Comparison of ENCODE assay signal across 1 cellular context in the genomic region with DNA sequence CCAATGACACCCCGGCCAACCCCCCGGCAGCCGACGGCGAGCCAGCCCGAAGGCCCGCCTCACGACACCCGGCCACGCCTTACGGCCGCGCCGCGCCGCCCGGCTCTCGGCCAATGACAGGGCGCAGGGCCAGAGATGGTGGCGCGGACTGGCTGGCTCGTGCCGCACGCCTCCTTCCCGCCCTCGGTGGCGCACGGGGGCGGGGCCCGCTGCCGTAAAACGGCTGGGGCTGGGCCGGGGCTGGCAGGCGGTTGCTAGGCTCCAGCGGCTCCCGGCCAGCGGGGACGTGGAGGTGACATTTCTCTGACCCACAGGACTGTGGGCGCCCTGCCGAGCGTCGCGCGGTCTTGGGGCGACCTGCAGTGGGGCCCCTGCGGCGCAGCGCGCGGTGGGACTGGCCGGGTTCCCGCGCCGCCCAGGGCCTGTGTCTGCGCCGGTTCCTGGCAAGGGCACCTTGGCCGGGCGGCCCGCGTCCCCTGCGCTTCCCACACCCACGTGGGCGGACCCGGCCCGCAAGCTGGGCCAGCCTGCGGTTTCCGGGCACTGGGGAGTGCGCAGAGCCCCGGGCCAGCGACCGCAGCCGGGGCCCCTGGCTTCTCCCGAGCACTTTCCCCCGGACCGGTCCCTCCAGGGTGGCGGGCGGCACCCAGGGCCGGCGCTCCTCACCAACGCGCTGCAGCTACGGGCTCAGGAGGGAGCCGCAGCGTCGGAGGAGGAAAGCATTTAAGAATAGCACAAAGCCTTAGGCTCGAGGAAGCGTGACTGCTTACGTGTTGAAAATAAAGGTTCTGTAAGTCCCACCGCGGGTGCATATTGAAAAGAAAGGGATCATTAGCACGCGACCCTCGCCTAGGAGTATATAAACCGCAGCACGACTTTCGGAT.
A peak's percentile ranks its signal among the peaks of the same experiment; 100 is the strongest.
TF ChIP-seq lines count a peak whose summit lies in the region.

A gene (minus strand): TSS at position 8 of the 884 bp plus-strand sequence. CDS start 64 bp downstream, outside the sequence.

TF ChIP-seq in GM12878, 131 proteins besides CTCF, POLR2A, EP300 and RAD21 (continued from another document and continues in another):
- no peak for TF ChIP-seq BRCA1 (IDR thresholded peaks at IDR 0.05; ENCODE audit: low read depth, low read length)
- TF ChIP-seq MTA2 (IDR thresholded peaks at IDR 0.05; ENCODE audit: low read depth): no peak
- TF ChIP-seq, protein P1, sequence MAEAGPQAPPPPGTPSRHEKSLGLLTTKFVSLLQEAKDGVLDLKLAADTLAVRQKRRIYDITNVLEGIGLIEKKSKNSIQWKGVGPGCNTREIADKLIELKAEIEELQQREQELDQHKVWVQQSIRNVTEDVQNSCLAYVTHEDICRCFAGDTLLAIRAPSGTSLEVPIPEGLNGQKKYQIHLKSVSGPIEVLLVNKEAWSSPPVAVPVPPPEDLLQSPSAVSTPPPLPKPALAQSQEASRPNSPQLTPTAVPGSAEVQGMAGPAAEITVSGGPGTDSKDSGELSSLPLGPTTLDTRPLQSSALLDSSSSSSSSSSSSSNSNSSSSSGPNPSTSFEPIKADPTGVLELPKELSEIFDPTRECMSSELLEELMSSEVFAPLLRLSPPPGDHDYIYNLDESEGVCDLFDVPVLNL (IDR thresholded peaks at IDR 0.05; ENCODE audit: low read depth, low read length): peak; percentile 92
- TF ChIP-seq, protein P2, sequence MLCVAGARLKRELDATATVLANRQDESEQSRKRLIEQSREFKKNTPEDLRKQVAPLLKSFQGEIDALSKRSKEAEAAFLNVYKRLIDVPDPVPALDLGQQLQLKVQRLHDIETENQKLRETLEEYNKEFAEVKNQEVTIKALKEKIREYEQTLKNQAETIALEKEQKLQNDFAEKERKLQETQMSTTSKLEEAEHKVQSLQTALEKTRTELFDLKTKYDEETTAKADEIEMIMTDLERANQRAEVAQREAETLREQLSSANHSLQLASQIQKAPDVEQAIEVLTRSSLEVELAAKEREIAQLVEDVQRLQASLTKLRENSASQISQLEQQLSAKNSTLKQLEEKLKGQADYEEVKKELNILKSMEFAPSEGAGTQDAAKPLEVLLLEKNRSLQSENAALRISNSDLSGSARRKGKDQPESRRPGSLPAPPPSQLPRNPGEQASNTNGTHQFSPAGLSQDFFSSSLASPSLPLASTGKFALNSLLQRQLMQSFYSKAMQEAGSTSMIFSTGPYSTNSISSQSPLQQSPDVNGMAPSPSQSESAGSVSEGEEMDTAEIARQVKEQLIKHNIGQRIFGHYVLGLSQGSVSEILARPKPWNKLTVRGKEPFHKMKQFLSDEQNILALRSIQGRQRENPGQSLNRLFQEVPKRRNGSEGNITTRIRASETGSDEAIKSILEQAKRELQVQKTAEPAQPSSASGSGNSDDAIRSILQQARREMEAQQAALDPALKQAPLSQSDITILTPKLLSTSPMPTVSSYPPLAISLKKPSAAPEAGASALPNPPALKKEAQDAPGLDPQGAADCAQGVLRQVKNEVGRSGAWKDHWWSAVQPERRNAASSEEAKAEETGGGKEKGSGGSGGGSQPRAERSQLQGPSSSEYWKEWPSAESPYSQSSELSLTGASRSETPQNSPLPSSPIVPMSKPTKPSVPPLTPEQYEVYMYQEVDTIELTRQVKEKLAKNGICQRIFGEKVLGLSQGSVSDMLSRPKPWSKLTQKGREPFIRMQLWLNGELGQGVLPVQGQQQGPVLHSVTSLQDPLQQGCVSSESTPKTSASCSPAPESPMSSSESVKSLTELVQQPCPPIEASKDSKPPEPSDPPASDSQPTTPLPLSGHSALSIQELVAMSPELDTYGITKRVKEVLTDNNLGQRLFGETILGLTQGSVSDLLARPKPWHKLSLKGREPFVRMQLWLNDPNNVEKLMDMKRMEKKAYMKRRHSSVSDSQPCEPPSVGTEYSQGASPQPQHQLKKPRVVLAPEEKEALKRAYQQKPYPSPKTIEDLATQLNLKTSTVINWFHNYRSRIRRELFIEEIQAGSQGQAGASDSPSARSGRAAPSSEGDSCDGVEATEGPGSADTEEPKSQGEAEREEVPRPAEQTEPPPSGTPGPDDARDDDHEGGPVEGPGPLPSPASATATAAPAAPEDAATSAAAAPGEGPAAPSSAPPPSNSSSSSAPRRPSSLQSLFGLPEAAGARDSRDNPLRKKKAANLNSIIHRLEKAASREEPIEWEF (IDR thresholded peaks at IDR 0.05; ENCODE audit: insufficient replicate concordance, low read depth, low read length): no peak
- no peak for TF ChIP-seq ZZZ3 (IDR thresholded peaks at IDR 0.05; ENCODE audit: control insufficient read depth, insufficient read length, low read depth)
- TF ChIP-seq JUNB (IDR thresholded peaks at IDR 0.05): no peak
- TF ChIP-seq JUND (IDR thresholded peaks at IDR 0.05; ENCODE audit: low read depth, low read length): no peak
- TF ChIP-seq ETV6 (conservative IDR thresholded peaks at IDR 0.05 in 1 of 2, IDR thresholded peaks at IDR 0.05 in 1 of 2; ENCODE audit: borderline replicate concordance in 1 of 2, low read depth in 1 of 2): peak in 1 of 2 experiments; percentile 31; a peak in 1 of 4 replicates
- TF ChIP-seq IKZF1 (conservative IDR thresholded peaks at IDR 0.05): peak; percentile 89
- no peak for TF ChIP-seq SPI1 (IDR thresholded peaks at IDR 0.05; ENCODE audit: borderline replicate concordance, insufficient read depth, low read depth, low read length)
- TF ChIP-seq, protein P3, sequence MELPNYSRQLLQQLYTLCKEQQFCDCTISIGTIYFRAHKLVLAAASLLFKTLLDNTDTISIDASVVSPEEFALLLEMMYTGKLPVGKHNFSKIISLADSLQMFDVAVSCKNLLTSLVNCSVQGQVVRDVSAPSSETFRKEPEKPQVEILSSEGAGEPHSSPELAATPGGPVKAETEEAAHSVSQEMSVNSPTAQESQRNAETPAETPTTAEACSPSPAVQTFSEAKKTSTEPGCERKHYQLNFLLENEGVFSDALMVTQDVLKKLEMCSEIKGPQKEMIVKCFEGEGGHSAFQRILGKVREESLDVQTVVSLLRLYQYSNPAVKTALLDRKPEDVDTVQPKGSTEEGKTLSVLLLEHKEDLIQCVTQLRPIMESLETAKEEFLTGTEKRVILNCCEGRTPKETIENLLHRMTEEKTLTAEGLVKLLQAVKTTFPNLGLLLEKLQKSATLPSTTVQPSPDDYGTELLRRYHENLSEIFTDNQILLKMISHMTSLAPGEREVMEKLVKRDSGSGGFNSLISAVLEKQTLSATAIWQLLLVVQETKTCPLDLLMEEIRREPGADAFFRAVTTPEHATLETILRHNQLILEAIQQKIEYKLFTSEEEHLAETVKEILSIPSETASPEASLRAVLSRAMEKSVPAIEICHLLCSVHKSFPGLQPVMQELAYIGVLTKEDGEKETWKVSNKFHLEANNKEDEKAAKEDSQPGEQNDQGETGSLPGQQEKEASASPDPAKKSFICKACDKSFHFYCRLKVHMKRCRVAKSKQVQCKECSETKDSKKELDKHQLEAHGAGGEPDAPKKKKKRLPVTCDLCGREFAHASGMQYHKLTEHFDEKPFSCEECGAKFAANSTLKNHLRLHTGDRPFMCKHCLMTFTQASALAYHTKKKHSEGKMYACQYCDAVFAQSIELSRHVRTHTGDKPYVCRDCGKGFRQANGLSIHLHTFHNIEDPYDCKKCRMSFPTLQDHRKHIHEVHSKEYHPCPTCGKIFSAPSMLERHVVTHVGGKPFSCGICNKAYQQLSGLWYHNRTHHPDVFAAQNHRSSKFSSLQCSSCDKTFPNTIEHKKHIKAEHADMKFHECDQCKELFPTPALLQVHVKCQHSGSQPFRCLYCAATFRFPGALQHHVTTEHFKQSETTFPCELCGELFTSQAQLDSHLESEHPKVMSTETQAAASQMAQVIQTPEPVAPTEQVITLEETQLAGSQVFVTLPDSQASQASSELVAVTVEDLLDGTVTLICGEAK (IDR thresholded peaks at IDR 0.05; ENCODE audit: borderline replicate concordance): no peak
- peak; percentile 20; the same call in 1 of the 2 replicates for TF ChIP-seq SMARCA5 (IDR thresholded peaks at IDR 0.05)
- peak; percentile 55 for TF ChIP-seq ZNF207 (IDR thresholded peaks at IDR 0.05; ENCODE audit: borderline replicate concordance)
- TF ChIP-seq RBBP5 (conservative IDR thresholded peaks at IDR 0.05): peak; percentile 40; the same call in 1 of the 2 replicates
- TF ChIP-seq, protein P4, sequence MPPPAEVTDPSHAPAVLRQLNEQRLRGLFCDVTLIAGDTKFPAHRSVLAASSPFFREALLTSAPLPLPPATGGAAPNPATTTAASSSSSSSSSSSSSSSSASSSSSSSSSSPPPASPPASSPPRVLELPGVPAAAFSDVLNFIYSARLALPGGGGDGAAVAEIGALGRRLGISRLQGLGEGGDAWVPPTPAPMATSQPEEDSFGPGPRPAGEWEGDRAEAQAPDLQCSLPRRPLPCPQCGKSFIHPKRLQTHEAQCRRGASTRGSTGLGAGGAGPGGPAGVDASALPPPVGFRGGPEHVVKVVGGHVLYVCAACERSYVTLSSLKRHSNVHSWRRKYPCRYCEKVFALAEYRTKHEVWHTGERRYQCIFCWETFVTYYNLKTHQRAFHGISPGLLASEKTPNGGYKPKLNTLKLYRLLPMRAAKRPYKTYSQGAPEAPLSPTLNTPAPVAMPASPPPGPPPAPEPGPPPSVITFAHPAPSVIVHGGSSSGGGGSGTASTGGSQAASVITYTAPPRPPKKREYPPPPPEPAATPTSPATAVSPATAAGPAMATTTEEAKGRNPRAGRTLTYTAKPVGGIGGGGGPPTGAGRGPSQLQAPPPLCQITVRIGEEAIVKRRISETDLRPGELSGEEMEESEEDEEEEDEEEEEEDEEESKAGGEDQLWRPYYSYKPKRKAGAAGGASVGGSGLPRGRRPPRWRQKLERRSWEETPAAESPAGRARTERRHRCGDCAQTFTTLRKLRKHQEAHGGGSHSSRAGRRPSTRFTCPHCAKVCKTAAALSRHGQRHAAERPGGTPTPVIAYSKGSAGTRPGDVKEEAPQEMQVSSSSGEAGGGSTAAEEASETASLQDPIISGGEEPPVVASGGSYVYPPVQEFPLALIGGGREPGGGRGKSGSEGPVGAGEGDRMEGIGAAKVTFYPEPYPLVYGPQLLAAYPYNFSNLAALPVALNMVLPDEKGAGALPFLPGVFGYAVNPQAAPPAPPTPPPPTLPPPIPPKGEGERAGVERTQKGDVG (CRISPR knock-in tag; IDR thresholded peaks at IDR 0.05): no peak
- TF ChIP-seq SUPT20H (IDR thresholded peaks at IDR 0.05; ENCODE audit: borderline replicate concordance, control insufficient read depth, low read depth, low read length): no peak
- TF ChIP-seq SUZ12 (IDR thresholded peaks at IDR 0.05; ENCODE audit: unreplicated experiment): no peak
- TF ChIP-seq ZNF274 (IDR thresholded peaks at IDR 0.05; ENCODE audit: insufficient read depth, insufficient read length): no peak
- no peak for TF ChIP-seq KLF5 (IDR thresholded peaks at IDR 0.05; ENCODE audit: partially characterized antibody)
- no peak for TF ChIP-seq HDGF (IDR thresholded peaks at IDR 0.05)
- TF ChIP-seq, protein P5, sequence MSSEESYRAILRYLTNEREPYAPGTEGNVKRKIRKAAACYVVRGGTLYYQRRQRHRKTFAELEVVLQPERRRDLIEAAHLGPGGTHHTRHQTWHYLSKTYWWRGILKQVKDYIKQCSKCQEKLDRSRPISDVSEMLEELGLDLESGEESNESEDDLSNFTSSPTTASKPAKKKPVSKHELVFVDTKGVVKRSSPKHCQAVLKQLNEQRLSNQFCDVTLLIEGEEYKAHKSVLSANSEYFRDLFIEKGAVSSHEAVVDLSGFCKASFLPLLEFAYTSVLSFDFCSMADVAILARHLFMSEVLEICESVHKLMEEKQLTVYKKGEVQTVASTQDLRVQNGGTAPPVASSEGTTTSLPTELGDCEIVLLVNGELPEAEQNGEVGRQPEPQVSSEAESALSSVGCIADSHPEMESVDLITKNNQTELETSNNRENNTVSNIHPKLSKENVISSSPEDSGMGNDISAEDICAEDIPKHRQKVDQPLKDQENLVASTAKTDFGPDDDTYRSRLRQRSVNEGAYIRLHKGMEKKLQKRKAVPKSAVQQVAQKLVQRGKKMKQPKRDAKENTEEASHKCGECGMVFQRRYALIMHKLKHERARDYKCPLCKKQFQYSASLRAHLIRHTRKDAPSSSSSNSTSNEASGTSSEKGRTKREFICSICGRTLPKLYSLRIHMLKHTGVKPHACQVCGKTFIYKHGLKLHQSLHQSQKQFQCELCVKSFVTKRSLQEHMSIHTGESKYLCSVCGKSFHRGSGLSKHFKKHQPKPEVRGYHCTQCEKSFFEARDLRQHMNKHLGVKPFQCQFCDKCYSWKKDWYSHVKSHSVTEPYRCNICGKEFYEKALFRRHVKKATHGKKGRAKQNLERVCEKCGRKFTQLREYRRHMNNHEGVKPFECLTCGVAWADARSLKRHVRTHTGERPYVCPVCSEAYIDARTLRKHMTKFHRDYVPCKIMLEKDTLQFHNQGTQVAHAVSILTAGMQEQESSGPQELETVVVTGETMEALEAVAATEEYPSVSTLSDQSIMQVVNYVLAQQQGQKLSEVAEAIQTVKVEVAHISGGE (CRISPR knock-in tag; IDR thresholded peaks at IDR 0.05): no peak
- peak; percentile 73; the same call in 1 of the 2 replicates for TF ChIP-seq CHD2 (IDR thresholded peaks at IDR 0.05; ENCODE audit: borderline replicate concordance, low read depth, low read length)
- no peak for TF ChIP-seq MEF2B (IDR thresholded peaks at IDR 0.05; ENCODE audit: partially characterized antibody, poor library complexity, severe bottlenecking)
- TF ChIP-seq RAD51 (IDR thresholded peaks at IDR 0.05): no peak
- no peak for TF ChIP-seq NBN (IDR thresholded peaks at IDR 0.05)
- no peak for TF ChIP-seq HDAC6 (IDR thresholded peaks at IDR 0.05; ENCODE audit: unreplicated experiment)
- 0 out of 2 replicates have a peak, but pooled peaks have one; percentile 14 for TF ChIP-seq NR2C1 (IDR thresholded peaks at IDR 0.05)
- peak; percentile 67; the same call in 1 of the 2 replicates for TF ChIP-seq CREB1 (IDR thresholded peaks at IDR 0.05; ENCODE audit: low read depth)
- TF ChIP-seq ZNF24 (IDR thresholded peaks at IDR 0.05): no peak
- no peak for TF ChIP-seq SMAD1 (IDR thresholded peaks at IDR 0.05; ENCODE audit: low read depth, partially characterized antibody)
- TF ChIP-seq ASH2L (IDR thresholded peaks at IDR 0.05; ENCODE audit: borderline replicate concordance, low read depth): no peak
- TF ChIP-seq, protein P6, sequence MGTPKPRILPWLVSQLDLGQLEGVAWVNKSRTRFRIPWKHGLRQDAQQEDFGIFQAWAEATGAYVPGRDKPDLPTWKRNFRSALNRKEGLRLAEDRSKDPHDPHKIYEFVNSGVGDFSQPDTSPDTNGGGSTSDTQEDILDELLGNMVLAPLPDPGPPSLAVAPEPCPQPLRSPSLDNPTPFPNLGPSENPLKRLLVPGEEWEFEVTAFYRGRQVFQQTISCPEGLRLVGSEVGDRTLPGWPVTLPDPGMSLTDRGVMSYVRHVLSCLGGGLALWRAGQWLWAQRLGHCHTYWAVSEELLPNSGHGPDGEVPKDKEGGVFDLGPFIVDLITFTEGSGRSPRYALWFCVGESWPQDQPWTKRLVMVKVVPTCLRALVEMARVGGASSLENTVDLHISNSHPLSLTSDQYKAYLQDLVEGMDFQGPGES (IDR thresholded peaks at IDR 0.05): peak; percentile 65; the same call in 1 of the 2 replicates
- TF ChIP-seq STAT3 (IDR thresholded peaks at IDR 0.05; ENCODE audit: low read depth, low read length): no peak
- TF ChIP-seq GABPA (IDR thresholded peaks at IDR 0.05; ENCODE audit: low read depth): no peak
